Comparison of ENCODE assay signal across 8 cellular contexts in genomic region chr3:42839616-42840015, GRCh38. TPM values are rescaled to one million over a fixed set of nuclear protein-coding genes. Genes with fewer than 3 reads are reported as not detected.
A peak's percentile ranks its signal among the peaks of the same experiment; 100 is the strongest.
DNase-seq lines count a peak whose midpoint lies in the region; ATAC-seq and TF ChIP-seq lines count a peak whose summit lies in the region.

No MANE protein-coding gene starts in this region.

- H3K4me3 ChIP-seq in breast epithelium: no peak overlapping the region

- DNase-seq in activated T-cell treated with anti-CD3 and anti-CD28 coated beads for 4 hours (peak; percentile 7), HuH-7 (ENCODE audit: low spot score) (peak; percentile 70), SHP77 treated with DMSO at 0.1 percent for 48 hours (lab: John Stamatoyannopoulos, UW) (peak; percentile 43), breast epithelium (ENCODE audit: low spot score in 2 of 2) (peak in 1 of 2 donors; percentile 44), islet precursor cell (peak; percentile 70)
- DNase-seq in activated T-cell treated with anti-CD3 and anti-CD28 coated beads, Interleukin-2, amount 50 U/mL, for 24 hours: no peak

- TF ChIP-seq POLR2A in breast epithelium (IDR thresholded peaks at IDR 0.05): no peak

- H3K4me1 Mint-ChIP-seq in activated T-cell treated with anti-CD3 and anti-CD28 coated beads, Interleukin-2, amount 50 U/mL, for 24 hours (ENCODE audit: low read depth): peaks cover 5% of the 10 kb centered on the region
- H3K4me1 Mint-ChIP-seq in stimulated activated memory B cell treated with anti-CD40 and anti-IgM and Interleukin-4, amounts not matched to agents 10 μg/mL and 1 μg/mL and 100 μg/mL, for 72 hours: peaks cover 13% of the 10 kb centered on the region

- no peak overlapping the region for H3K27ac ChIP-seq in breast epithelium

- no peak overlapping the region for H3K27ac Mint-ChIP-seq in activated T-cell treated with anti-CD3 and anti-CD28 coated beads, Interleukin-2, amount 50 U/mL, for 24 hours
- H3K27ac Mint-ChIP-seq in stimulated activated memory B cell treated with anti-CD40 and anti-IgM and Interleukin-4, amounts not matched to agents 10 μg/mL and 1 μg/mL and 100 μg/mL, for 72 hours: peak overlapping the region; percentile 86

- no peak overlapping the region for H3K4me3 Mint-ChIP-seq in activated T-cell treated with anti-CD3 and anti-CD28 coated beads, Interleukin-2, amount 50 U/mL, for 24 hours
- H3K4me3 Mint-ChIP-seq in stimulated activated memory B cell treated with anti-CD40 and anti-IgM and Interleukin-4, amounts not matched to agents 10 μg/mL and 1 μg/mL and 100 μg/mL, for 72 hours: peak overlapping the region; percentile 80

- H3K36me3 Mint-ChIP-seq in activated T-cell treated with anti-CD3 and anti-CD28 coated beads, Interleukin-2, amount 50 U/mL, for 24 hours (ENCODE audit: low read depth): no peaks in the 10 kb centered on the region
- no peaks in the 10 kb centered on the region for H3K36me3 Mint-ChIP-seq in stimulated activated memory B cell treated with anti-CD40 and anti-IgM and Interleukin-4, amounts not matched to agents 10 μg/mL and 1 μg/mL and 100 μg/mL, for 72 hours

- no peaks in the 10 kb centered on the region for H3K27me3 ChIP-seq in breast epithelium

- H3K9me3 ChIP-seq in breast epithelium: no peaks in the 10 kb centered on the region

- intact Hi-C loops in breast epithelium (cut with DNase I; ENCODE audit: low total_unique reads): loop anchor here (10.0 kb wide), 1 partner anchor 55 kb away; no protein-coding TSS in a partner anchor

- H3K9me3 Mint-ChIP-seq in activated T-cell treated with anti-CD3 and anti-CD28 coated beads, Interleukin-2, amount 50 U/mL, for 24 hours: no peaks in the 10 kb centered on the region
- no peaks in the 10 kb centered on the region for H3K9me3 Mint-ChIP-seq in stimulated activated memory B cell treated with anti-CD40 and anti-IgM and Interleukin-4, amounts not matched to agents 10 μg/mL and 1 μg/mL and 100 μg/mL, for 72 hours

- peak; percentile 91 to 95 (median 94) for TF ChIP-seq CTCF in breast epithelium (IDR thresholded peaks at IDR 0.05)

- H3K4me1 ChIP-seq in breast epithelium: no peaks in the 10 kb centered on the region

- peak; percentile 88 for ATAC-seq in GM21576 (IDR thresholded peaks at IDR 0.05; ENCODE audit: unreplicated experiment)
- ATAC-seq in stimulated activated memory B cell treated with anti-CD40 and anti-IgM and Interleukin-4, amounts not matched to agents 10 μg/mL and 1 μg/mL and 100 μg/mL, for 72 hours: peak; percentile 92

- no peaks in the 10 kb centered on the region for H3K36me3 ChIP-seq in breast epithelium

- H3K27me3 Mint-ChIP-seq in activated T-cell treated with anti-CD3 and anti-CD28 coated beads, Interleukin-2, amount 50 U/mL, for 24 hours: peaks cover 6% of the 10 kb centered on the region
- peaks cover 9% of the 10 kb centered on the region for H3K27me3 Mint-ChIP-seq in stimulated activated memory B cell treated with anti-CD40 and anti-IgM and Interleukin-4, amounts not matched to agents 10 μg/mL and 1 μg/mL and 100 μg/mL, for 72 hours

RNA-seq across cellular contexts. Expression of gene ACKR2, which starts 30.4 kb away (rescaled TPM):
- total RNA-seq in breast epithelium: 10 to 100 TPM in 1 of 3 donors, 1 to 10 TPM in 2; 1.8 to 15.8 (median 6.9) TPM

RNA-seq across cellular contexts. Expression of gene HIGD1A, which starts 35.3 kb away (rescaled TPM):
- 100 to 1,000 TPM; 131 to 185 (median 148) TPM for total RNA-seq in breast epithelium

RNA-seq across cellular contexts. Expression of gene CYP8B1, which starts 36.1 kb away (rescaled TPM):
- total RNA-seq in breast epithelium: not detected
